Comparison of ENCODE assay signal across 19 cellular contexts in genomic region chr2:154457291-154457690, GRCh38.
"Had no signal": no experiment of that assay in that cellular context is flagged by ENCODE, and none has a peak within 500 bp of the region (broad histone marks: within the 10 kb centered on the region; RNA-seq: fewer than 3 reads in every experiment).

No MANE protein-coding gene starts in this region.

- DNase-seq: activated CD4-positive, alpha-beta T cell treated with anti-CD3 and anti-CD28 coated beads for 1 hour; activated CD4-positive, alpha-beta T cell treated with anti-CD3 and anti-CD28 coated beads, Interleukin-2, amount 50 U/mL, for 48 hours; activated CD8-positive, alpha-beta memory T cell treated with anti-CD3 and anti-CD28 coated beads, Interleukin-2, amount 10 ng/mL, durations not matched to agents 7 days and 5 days; activated T-cell treated with anti-CD3 and anti-CD28 coated beads, Interleukin-2, amount 50 U/mL, for 1 hour; adrenal gland; body of pancreas; cortex of kidney; effector CD4-positive, alpha-beta T cell; foreskin keratinocyte; left colon; naive B cell; pancreas; T-cell; T-helper 9 cell; tibial artery had no signal

- H3K27me3 ChIP-seq: adrenal gland, body of pancreas, foreskin keratinocyte, neural progenitor cell, pancreas, tibial artery, vagina had no signal

- ATAC-seq: activated CD8-positive, alpha-beta memory T cell treated with anti-CD3 and anti-CD28 coated beads, Interleukin-2, amount 10 ng/mL, durations not matched to agents 7 days and 5 days; body of pancreas; foreskin keratinocyte; left colon; pancreas; stimulated activated memory B cell treated with anti-CD40 and anti-IgM and Interleukin-4, amounts not matched to agents 10 μg/mL and 1 μg/mL and 100 μg/mL, for 72 hours; T-cell had no signal

- H3K4me3 ChIP-seq: adrenal gland, body of pancreas, neural progenitor cell, pancreas, tibial artery, vagina had no signal

- H3K36me3 ChIP-seq: adrenal gland, neural progenitor cell, pancreas, tibial artery, vagina had no signal

- FAIRE-seq: endothelial cell of umbilical vein, pancreas had no signal
